In genomic region chr19:29812080-29812880, GRCh38 we compare ENCODE assay signal across 8 cellular contexts. TPM values are rescaled to one million over a fixed set of nuclear protein-coding genes. Genes with fewer than 3 reads are reported as not detected.
DNase-seq lines count a peak whose midpoint lies in the region; ATAC-seq, FAIRE-seq and TF ChIP-seq lines count a peak whose summit lies in the region.

No MANE protein-coding gene starts in this region.

- no peak overlapping the region for H2AFZ ChIP-seq in trophoblast cell (ENCODE audit: insufficient read depth, low read length, poor library complexity)

- peak overlapping the region; percentile 83 for H3K4me2 ChIP-seq in trophoblast cell (ENCODE audit: low read length)

- no peaks in the 10 kb centered on the region for H3K9me3 Mint-ChIP-seq in WTC11

- H3K27ac ChIP-seq in esophagus squamous epithelium: peak overlapping the region in 2 of 4 donors; percentile 50 to 59
- H3K27ac ChIP-seq in trophoblast cell (ENCODE audit: low read depth, low read length): peak overlapping the region; percentile 20

- no peak overlapping the region for H2BK12ac ChIP-seq in trophoblast cell (ENCODE audit: low read length)

- TF ChIP-seq CTCF in WTC11 (IDR thresholded peaks at IDR 0.05) (no peak), esophagus squamous epithelium (IDR thresholded peaks at IDR 0.05) (no peak)

- CTCF ChIA-PET in WTC11 (lab: Charles Lee): interaction anchor here (1.2 kb wide), 1 partner anchor 52 kb away, joined by 4 read pairs; no protein-coding TSS in a partner anchor

- H3K36me3 Mint-ChIP-seq in WTC11: peaks cover 14% of the 10 kb centered on the region

- TF ChIP-seq POLR2A in esophagus squamous epithelium (IDR thresholded peaks at IDR 0.05): no peak

- H3K14ac ChIP-seq in trophoblast cell (ENCODE audit: low read length): peak overlapping the region; percentile 79

- H2BK5ac ChIP-seq in trophoblast cell (ENCODE audit: low read depth, low read length, poor library complexity): no peak overlapping the region

- H3K4me1 ChIP-seq in esophagus squamous epithelium (peaks cover 4 to 22% (median 5%) of the 10 kb centered on the region in 3 donors), trophoblast cell (ENCODE audit: control insufficient read depth in 1 of 2, insufficient read depth in 2 of 2, low read length in 2 of 2) (peaks cover 4 to 9% of the 10 kb centered on the region in 2 experiments)

- H3K4me3 ChIP-seq in esophagus squamous epithelium (peak overlapping the region; percentile 49 to 81 (median 64)), trophoblast cell (ENCODE audit: low read depth, low read length) (peak overlapping the region; percentile 81)

- H2AK5ac ChIP-seq in trophoblast cell (ENCODE audit: low read length): no peak overlapping the region

- H3K36me3 ChIP-seq in esophagus squamous epithelium: no peaks in the 10 kb centered on the region
- H3K36me3 ChIP-seq in trophoblast cell (ENCODE audit: control insufficient read depth in 1 of 2, insufficient read depth in 2 of 2, low read length in 2 of 2): peaks cover 3 to 6% of the 10 kb centered on the region in 2 experiments

- H3K4me3 Mint-ChIP-seq in WTC11: peak overlapping the region; percentile 84

- H3K18ac ChIP-seq in trophoblast cell (ENCODE audit: low read length): peak overlapping the region; percentile 88

- H3K79me1 ChIP-seq in trophoblast cell (ENCODE audit: low read length): peaks cover 8% of the 10 kb centered on the region

- H3K27me3 Mint-ChIP-seq in WTC11 (ENCODE audit: low read depth): peaks cover 5% of the 10 kb centered on the region; the same call in 1 of the 2 replicates

- H3K9ac ChIP-seq in trophoblast cell (ENCODE audit: low read length): no peak overlapping the region

- H3K27me3 ChIP-seq in esophagus squamous epithelium: no peaks in the 10 kb centered on the region
- H3K27me3 ChIP-seq in trophoblast cell (ENCODE audit: insufficient read depth, low read length): no peaks in the 10 kb centered on the region

- ATAC-seq in HG02981 (IDR thresholded peaks at IDR 0.05; ENCODE audit: unreplicated experiment) (peak; percentile 16), WTC11 (no peak)

- intact Hi-C loops in esophagus squamous epithelium (cut with DNase I): no loop called here

- H4K8ac ChIP-seq in trophoblast cell (ENCODE audit: low read depth, low read length): peak overlapping the region; percentile 61

- no peak overlapping the region for H4K12ac ChIP-seq in trophoblast cell (ENCODE audit: low read depth, low read length)

- peaks cover 8% of the 10 kb centered on the region for H3K79me2 ChIP-seq in trophoblast cell (ENCODE audit: control insufficient read depth, insufficient read depth, low read length, poor library complexity)

- POLR2A ChIA-PET in WTC11 (lab: Charles Lee): no interaction called here

- WGBS in esophagus squamous epithelium, 2 donors: 0 to 10% methylated on average over 1 to 2 of the region's 104 CpGs
- no CpG with 5 or more reads among the region's 104 CpGs for WGBS in trophoblast cell (ENCODE audit: extremely low coverage, insufficient coverage, insufficient read length)

- H3K23ac ChIP-seq in trophoblast cell (ENCODE audit: low read length): no peak overlapping the region

- DNase-seq in NCI-H345 (lab: John Stamatoyannopoulos, UW) (peak; percentile 35), NCI-H345 treated with DMSO at 0.1 percent for 48 hours (lab: John Stamatoyannopoulos, UW; ENCODE audit: unreplicated experiment) (no peak), WTC11 (ENCODE audit: low spot score) (peak; percentile 30), esophagus squamous epithelium (lab: John Stamatoyannopoulos, UW) (no peak), trophoblast cell (no peak), NCI-H187 (lab: John Stamatoyannopoulos, UW) (no peak), RCC 7860 (ENCODE audit: low spot score) (no peak)

- peaks cover 10% of the 10 kb centered on the region for H3K4me1 Mint-ChIP-seq in WTC11

- no peak for FAIRE-seq in RCC 7860 (lab: Jason Lieb, UNC)

- H2BK120ac ChIP-seq in trophoblast cell (ENCODE audit: insufficient read depth, low read length, poor library complexity): no peak overlapping the region

- no peak overlapping the region for H3K4ac ChIP-seq in trophoblast cell (ENCODE audit: low read depth, low read length)

- no peak overlapping the region for H3K27ac Mint-ChIP-seq in WTC11

- no peaks in the 10 kb centered on the region for H3K9me3 ChIP-seq in esophagus squamous epithelium
- H3K9me3 ChIP-seq in trophoblast cell (ENCODE audit: insufficient read depth, low read depth, low read length): no peaks in the 10 kb centered on the region

- no peak overlapping the region for H4K91ac ChIP-seq in trophoblast cell (ENCODE audit: low read depth, low read length)

TF ChIP-seq in WTC11, 78 proteins besides CTCF, POLR2A, EP300 and RAD21:
- TF ChIP-seq TP53 (CRISPR knock-in tag; IDR thresholded peaks at IDR 0.05) (no peak), ATF6 (CRISPR knock-in tag; IDR thresholded peaks at IDR 0.05) (no peak), ZBTB43 (CRISPR knock-in tag; IDR thresholded peaks at IDR 0.05) (no peak), TEAD1 (CRISPR knock-in tag; IDR thresholded peaks at IDR 0.05) (no peak), CREM (CRISPR knock-in tag; IDR thresholded peaks at IDR 0.05) (no peak), E2F1 (CRISPR knock-in tag; IDR thresholded peaks at IDR 0.05) (no peak)

RNA-seq across cellular contexts. Expression of gene CCNE1, which starts 0.5 kb away (rescaled TPM):
- total RNA-seq in WTC11 (2021) (34.4 to 36.0 TPM (median 35.0 TPM) in 3 replicates), esophagus squamous epithelium (1 to 10 TPM; 3.2 to 9.4 (median 5.4) TPM)
- polyA plus RNA-seq in trophoblast cell (2013): 402 and 418 TPM in 2 replicates

Comparison
In these comparisons a context has a peak if more than half of its experiments do, and no peak if none do; other contexts are left out.
1. DNase-seq: peak in NCI-H345 (single experiment) and WTC11 (single experiment); none in NCI-H345 treated with DMSO at 0.1 percent for 48 hours (single experiment), esophagus squamous epithelium (single experiment), trophoblast cell (0 of 2), NCI-H187 (0 of 2) and RCC 7860 (single experiment).